Comparison of ENCODE assay signal across 8 cellular contexts in genomic region chr2:45643095-45643494, GRCh38. TPM values are rescaled to one million over a fixed set of nuclear protein-coding genes. Genes with fewer than 3 reads are reported as not detected.
A peak's percentile ranks its signal among the peaks of the same experiment; 100 is the strongest.
DNase-seq lines count a peak whose midpoint lies in the region; ATAC-seq and TF ChIP-seq lines count a peak whose summit lies in the region.

No MANE protein-coding gene starts in this region.

- H3K4me1 ChIP-seq in Peyer's patch (peaks cover 0 to 19% (median 7%) of the 10 kb centered on the region in 4 donors), rectal smooth muscle tissue (ENCODE audit: control insufficient read depth, insufficient read depth, low read length) (peaks cover 10% of the 10 kb centered on the region)

- no peaks in the 10 kb centered on the region for H3K36me3 ChIP-seq in Peyer's patch
- no peaks in the 10 kb centered on the region for H3K36me3 ChIP-seq in rectal smooth muscle tissue (ENCODE audit: control insufficient read depth, insufficient read depth, low read length)

- peak overlapping the region; percentile 33 to 67 (median 50) for H3K4me3 ChIP-seq in Peyer's patch
- H3K4me3 ChIP-seq in fibroblast of the aortic adventitia (ENCODE audit: low read depth, low read length): peak overlapping the region; percentile 71
- peak overlapping the region; percentile 65 for H3K4me3 ChIP-seq in rectal smooth muscle tissue (ENCODE audit: low read length)

- DNase-seq in Peyer's patch: peak in 1 of 3 donors; percentile 52
- peak; percentile 15 for DNase-seq in fibroblast of the aortic adventitia (ENCODE audit: low read depth)
- no peak for DNase-seq in SW480 (ENCODE audit: low spot score)
- DNase-seq in NCI-H345 (lab: John Stamatoyannopoulos, UW): no peak
- DNase-seq in NCI-H1694 treated with DMSO at 0.1 percent for 48 hours (lab: John Stamatoyannopoulos, UW): no peak
- no peak for DNase-seq in inferior parietal cortex (ENCODE audit: extremely low spot score)

- no peak overlapping the region for H3K27ac ChIP-seq in Peyer's patch
- H3K27ac ChIP-seq in rectal smooth muscle tissue (ENCODE audit: low read depth, low read length): no peak overlapping the region

- H3K9me3 ChIP-seq in Peyer's patch: no peaks in the 10 kb centered on the region

- ATAC-seq in GM18498 (IDR thresholded peaks at IDR 0.05; ENCODE audit: unreplicated experiment): peak; percentile 15

- H3K27me3 ChIP-seq in Peyer's patch (no peaks in the 10 kb centered on the region), rectal smooth muscle tissue (ENCODE audit: control insufficient read depth, insufficient read depth, low read length) (peaks cover 3% of the 10 kb centered on the region)

- TF ChIP-seq CTCF in Peyer's patch (IDR thresholded peaks at IDR 0.05): no peak
- TF ChIP-seq CTCF in fibroblast of the aortic adventitia (IDR thresholded peaks at IDR 0.05; ENCODE audit: insufficient read depth, low read length): no peak

- H3K9ac ChIP-seq in rectal smooth muscle tissue (ENCODE audit: low read length): peak overlapping the region; percentile 52

- no peak for TF ChIP-seq POLR2A in Peyer's patch (IDR thresholded peaks at IDR 0.05)

RNA-seq across cellular contexts. Expression of gene PRKCE, which starts 8.4 kb away (rescaled TPM):
- total RNA-seq in Peyer's patch: 10 to 100 TPM; 20.0 to 29.7 (median 25.2) TPM
- 12.5 and 17.9 TPM in 2 replicates for total RNA-seq in fibroblast of the aortic adventitia (ENCODE audit: low replicate concordance)

RNA-seq across cellular contexts. Expression of gene SRBD1, which starts 32.0 kb away (rescaled TPM):
- total RNA-seq in Peyer's patch (10 to 100 TPM; 14.9 to 32.2 (median 22.5) TPM), fibroblast of the aortic adventitia (ENCODE audit: low replicate concordance) (15.7 and 22.4 TPM in 2 replicates)
